Comparison of ENCODE assay signal across 8 cellular contexts in the genomic region with DNA sequence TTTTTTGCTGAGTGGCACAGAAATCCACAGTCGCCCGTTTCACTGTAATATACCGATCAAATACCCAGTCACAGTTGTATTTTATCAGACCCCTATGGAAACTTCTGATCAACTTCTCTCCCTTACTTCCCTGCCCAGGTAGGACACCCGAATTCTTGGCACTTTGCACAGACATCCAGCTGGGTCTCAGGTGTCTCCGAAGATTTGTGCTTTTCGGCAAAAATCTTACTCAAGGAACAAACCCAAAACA. TPM values are rescaled to one million over a fixed set of nuclear protein-coding genes. Genes with fewer than 3 reads are reported as not detected.
A peak's percentile ranks its signal among the peaks of the same experiment; 100 is the strongest.
DNase-seq lines count a peak whose midpoint lies in the region; ATAC-seq, FAIRE-seq and TF ChIP-seq lines count a peak whose summit lies in the region.

No MANE protein-coding gene starts in this region.

- TF ChIP-seq RAD21 in HCT116 (IDR thresholded peaks at IDR 0.05; ENCODE audit: low read depth) = no peak

- POLR2A ChIA-PET in HCT116 (lab: Charles Lee) (no interaction called here), WTC11 (lab: Charles Lee) (interaction anchor here (0.5 kb wide), 1 partner anchor 42 kb away, joined by 5 read pairs; no protein-coding TSS in a partner anchor)

- H3K27me3 ChIP-seq in HCT116 (ENCODE audit: insufficient read depth, low read length) (no peaks in the 10 kb centered on the region), hepatocyte (no peaks in the 10 kb centered on the region), skeletal muscle tissue (ENCODE audit: control insufficient read depth in 3 of 3, insufficient read depth in 3 of 3, low read length in 3 of 3) (no peaks in the 10 kb centered on the region)

- H3K27ac Mint-ChIP-seq in WTC11 = peak overlapping the region; percentile 90

- no peak for FAIRE-seq in D721Med (lab: Jason Lieb, UNC)

- peaks cover 4% of the 10 kb centered on the region for H3K36me3 Mint-ChIP-seq in WTC11

- peaks cover 28% of the 10 kb centered on the region for H3K4me1 Mint-ChIP-seq in WTC11

- H3K4me1 ChIP-seq in HCT116 (ENCODE audit: control insufficient read depth in 1 of 2, insufficient read depth in 2 of 2, low read length in 2 of 2) (peaks cover 12 to 24% of the 10 kb centered on the region in 2 experiments; a peak in 3 of 4 replicates), hepatocyte (ENCODE audit: insufficient read depth) (no peaks in the 10 kb centered on the region), skeletal muscle tissue (ENCODE audit: control insufficient read depth in 3 of 3, insufficient read depth in 3 of 3, low read length in 3 of 3) (peaks cover 5 to 11% (median 6%) of the 10 kb centered on the region in 3 donors)

- no peaks in the 10 kb centered on the region for H3K36me3 ChIP-seq in HCT116 (ENCODE audit: control insufficient read depth in 1 of 2, insufficient read depth in 2 of 2, low read length in 2 of 2)
- H3K36me3 ChIP-seq in hepatocyte (replicated peaks; ENCODE audit: insufficient read depth, low read depth) = no peaks in the 10 kb centered on the region
- no peaks in the 10 kb centered on the region for H3K36me3 ChIP-seq in skeletal muscle tissue (ENCODE audit: control insufficient read depth in 3 of 3, insufficient read depth in 3 of 3, low read length in 3 of 3)

- H3K4me3 Mint-ChIP-seq in WTC11 = peak overlapping the region; percentile 97

- CTCF ChIA-PET in HCT116 (lab: Charles Lee) (no interaction called here), WTC11 (lab: Charles Lee) (interaction anchor here (1.5 kb wide), 2 partner anchors 11 kb away, joined by 4 to 5 read pairs; no protein-coding TSS in a partner anchor)

- H3K4me3 ChIP-seq in HCT116 (replicated peaks in 1 of 2; ENCODE audit: low read depth in 1 of 2, low read length in 2 of 2) (peak overlapping the region; percentile 78 to 80), hepatocyte (peak overlapping the region; percentile 59), skeletal muscle tissue (ENCODE audit: low read length in 3 of 3) (peak overlapping the region; percentile 69 to 72 (median 72))

- H3K9me2 ChIP-seq in HCT116 (ENCODE audit: insufficient read depth) (no peaks in the 10 kb centered on the region), hepatocyte (replicated peaks; ENCODE audit: insufficient read depth) (no peaks in the 10 kb centered on the region)

- no peaks in the 10 kb centered on the region; the same call in 1 of the 2 replicates for H3K27me3 Mint-ChIP-seq in WTC11 (ENCODE audit: low read depth)

- H2AFZ ChIP-seq in HCT116 (ENCODE audit: low read depth, low read length, poor library complexity, severe bottlenecking) (no peak overlapping the region), hepatocyte (peak overlapping the region; percentile 63)

- TF ChIP-seq CTCF in HCT116 (IDR thresholded peaks at IDR 0.05 in 2 of 3, conservative IDR thresholded peaks at IDR 0.05 in 1 of 3; ENCODE audit: borderline replicate concordance in 1 of 3, insufficient read depth in 1 of 3, low read depth in 2 of 3, low read length in 2 of 3) (no peak), WTC11 (IDR thresholded peaks at IDR 0.05) (no peak), hepatocyte (IDR thresholded peaks at IDR 0.05; ENCODE audit: poor library complexity) (no peak), D721Med (IDR thresholded peaks at IDR 0.05; ENCODE audit: insufficient read depth, missing control alignments) (no peak)

- H3K4me2 ChIP-seq in HCT116 (ENCODE audit: low read length) (peak overlapping the region; percentile 79), hepatocyte (peak overlapping the region; percentile 85)

- no peaks in the 10 kb centered on the region; the same call in 1 of the 2 replicates for H3K9me3 Mint-ChIP-seq in WTC11

- peaks cover 28% of the 10 kb centered on the region for H3K79me2 ChIP-seq in HCT116 (ENCODE audit: insufficient read depth, low read length)
- H3K79me2 ChIP-seq in hepatocyte = peaks cover 26% of the 10 kb centered on the region

- peak; percentile 12 for ATAC-seq in HCT116
- ATAC-seq in WTC11 = no peak

- H3K27ac ChIP-seq in HCT116 (ENCODE audit: low read depth, low read length) (peak overlapping the region; percentile 60), hepatocyte (peak overlapping the region; percentile 68), skeletal muscle tissue (ENCODE audit: low read depth, low read length) (no peak overlapping the region)

- RAD21 ChIA-PET in HCT116 (lab: Charles Lee; ENCODE audit: low non-redundant PET in 1 of 2, low total read pairs in 2 of 2, uncharacterized antibody in 2 of 2, unreplicated experiment in 2 of 2) = no interaction called here

- WGBS in hepatocyte (ENCODE audit: low lambda C conversion rate, missing lambda C conversion rate) = 4% methylated on average over 6 of the region's 6 CpGs

- no TSS peak for BruUV-seq in HCT116 (replicated peaks; lab: Mats Ljungman, UMichigan)

- no peak for TF ChIP-seq POLR2A in HCT116 (IDR thresholded peaks at IDR 0.05; ENCODE audit: borderline replicate concordance, extremely low read depth, insufficient read depth, insufficient read length)

- DNase-seq in HCT116 (ENCODE audit: low read depth, low spot score) (no peak), WTC11 (ENCODE audit: low spot score) (no peak), hepatocyte (ENCODE audit: low spot score) (no peak), D721Med (ENCODE audit: insufficient read length, low spot score) (no peak), NCI-H1092 (lab: John Stamatoyannopoulos, UW) (no peak), MV-4-11 (lab: John Stamatoyannopoulos, UW) (no peak), AG20443 (ENCODE audit: low spot score) (no peak)

- H3K9ac ChIP-seq in HCT116 (ENCODE audit: low read length) = peak overlapping the region; percentile 75
- H3K9ac ChIP-seq in skeletal muscle tissue (ENCODE audit: low read depth in 1 of 3, low read length in 3 of 3) = peak overlapping the region; percentile 65 to 77 (median 70)

- H4K20me1 ChIP-seq in HCT116 (ENCODE audit: insufficient read depth) (no peaks in the 10 kb centered on the region), hepatocyte (ENCODE audit: insufficient read depth, poor library complexity, severe bottlenecking) (no peaks in the 10 kb centered on the region)

- intact Hi-C loops in HCT116 (cut with micrococcal nuclease) = loop anchor here (5.0 kb wide), 1 partner anchor 60 kb away; no protein-coding TSS in a partner anchor

- H3K9me3 ChIP-seq in HCT116 (ENCODE audit: control insufficient read depth in 1 of 2, insufficient read depth in 1 of 2, low read depth in 1 of 2, low read length in 2 of 2) (no peaks in the 10 kb centered on the region), hepatocyte (ENCODE audit: low read depth) (no peaks in the 10 kb centered on the region), skeletal muscle tissue (ENCODE audit: control insufficient read depth in 3 of 3, low read length in 3 of 3) (no peaks in the 10 kb centered on the region)

TF ChIP-seq in HCT116, 20 proteins besides CTCF, POLR2A, EP300 and RAD21 (continues in another document):
- no peak for TF ChIP-seq EZH2phosphoT487 (IDR thresholded peaks at IDR 0.05; ENCODE audit: borderline replicate concordance)
- TF ChIP-seq, protein P1, sequence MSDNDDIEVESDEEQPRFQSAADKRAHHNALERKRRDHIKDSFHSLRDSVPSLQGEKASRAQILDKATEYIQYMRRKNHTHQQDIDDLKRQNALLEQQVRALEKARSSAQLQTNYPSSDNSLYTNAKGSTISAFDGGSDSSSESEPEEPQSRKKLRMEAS (IDR thresholded peaks at IDR 0.05) = no peak; the same call in 1 of the 2 replicates
- no peak for TF ChIP-seq JUND (IDR thresholded peaks at IDR 0.05)

TF ChIP-seq in WTC11, 78 proteins besides CTCF, POLR2A, EP300 and RAD21 (continues in another document):
- TF ChIP-seq, protein P2, sequence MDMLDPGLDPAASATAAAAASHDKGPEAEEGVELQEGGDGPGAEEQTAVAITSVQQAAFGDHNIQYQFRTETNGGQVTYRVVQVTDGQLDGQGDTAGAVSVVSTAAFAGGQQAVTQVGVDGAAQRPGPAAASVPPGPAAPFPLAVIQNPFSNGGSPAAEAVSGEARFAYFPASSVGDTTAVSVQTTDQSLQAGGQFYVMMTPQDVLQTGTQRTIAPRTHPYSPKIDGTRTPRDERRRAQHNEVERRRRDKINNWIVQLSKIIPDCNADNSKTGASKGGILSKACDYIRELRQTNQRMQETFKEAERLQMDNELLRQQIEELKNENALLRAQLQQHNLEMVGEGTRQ (CRISPR knock-in tag; IDR thresholded peaks at IDR 0.05) = no peak
- TF ChIP-seq, protein P3, sequence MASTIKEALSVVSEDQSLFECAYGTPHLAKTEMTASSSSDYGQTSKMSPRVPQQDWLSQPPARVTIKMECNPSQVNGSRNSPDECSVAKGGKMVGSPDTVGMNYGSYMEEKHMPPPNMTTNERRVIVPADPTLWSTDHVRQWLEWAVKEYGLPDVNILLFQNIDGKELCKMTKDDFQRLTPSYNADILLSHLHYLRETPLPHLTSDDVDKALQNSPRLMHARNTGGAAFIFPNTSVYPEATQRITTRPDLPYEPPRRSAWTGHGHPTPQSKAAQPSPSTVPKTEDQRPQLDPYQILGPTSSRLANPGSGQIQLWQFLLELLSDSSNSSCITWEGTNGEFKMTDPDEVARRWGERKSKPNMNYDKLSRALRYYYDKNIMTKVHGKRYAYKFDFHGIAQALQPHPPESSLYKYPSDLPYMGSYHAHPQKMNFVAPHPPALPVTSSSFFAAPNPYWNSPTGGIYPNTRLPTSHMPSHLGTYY (CRISPR knock-in tag; IDR thresholded peaks at IDR 0.05) = no peak
- no peak for TF ChIP-seq MYBL2 (CRISPR knock-in tag; IDR thresholded peaks at IDR 0.05)
- no peak for TF ChIP-seq GABPB1 (CRISPR knock-in tag; IDR thresholded peaks at IDR 0.05)
- no peak for TF ChIP-seq IRF2 (CRISPR knock-in tag; IDR thresholded peaks at IDR 0.05; ENCODE audit: borderline replicate concordance, low read depth)
- no peak for TF ChIP-seq TEAD1 (CRISPR knock-in tag; IDR thresholded peaks at IDR 0.05)
- no peak for TF ChIP-seq MXD4 (CRISPR knock-in tag; IDR thresholded peaks at IDR 0.05; ENCODE audit: borderline replicate concordance)
- TF ChIP-seq, protein P4, sequence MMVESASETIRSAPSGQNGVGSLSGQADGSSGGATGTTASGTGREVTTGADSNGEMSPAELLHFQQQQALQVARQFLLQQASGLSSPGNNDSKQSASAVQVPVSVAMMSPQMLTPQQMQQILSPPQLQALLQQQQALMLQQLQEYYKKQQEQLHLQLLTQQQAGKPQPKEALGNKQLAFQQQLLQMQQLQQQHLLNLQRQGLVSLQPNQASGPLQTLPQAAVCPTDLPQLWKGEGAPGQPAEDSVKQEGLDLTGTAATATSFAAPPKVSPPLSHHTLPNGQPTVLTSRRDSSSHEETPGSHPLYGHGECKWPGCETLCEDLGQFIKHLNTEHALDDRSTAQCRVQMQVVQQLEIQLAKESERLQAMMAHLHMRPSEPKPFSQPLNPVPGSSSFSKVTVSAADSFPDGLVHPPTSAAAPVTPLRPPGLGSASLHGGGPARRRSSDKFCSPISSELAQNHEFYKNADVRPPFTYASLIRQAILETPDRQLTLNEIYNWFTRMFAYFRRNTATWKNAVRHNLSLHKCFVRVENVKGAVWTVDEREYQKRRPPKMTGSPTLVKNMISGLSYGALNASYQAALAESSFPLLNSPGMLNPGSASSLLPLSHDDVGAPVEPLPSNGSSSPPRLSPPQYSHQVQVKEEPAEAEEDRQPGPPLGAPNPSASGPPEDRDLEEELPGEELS (CRISPR knock-in tag; IDR thresholded peaks at IDR 0.05) = no peak

RNA-seq across cellular contexts. Expression of a gene that starts 0.6 kb away (rescaled TPM):
- total RNA-seq in HCT116 (2021; ENCODE audit: unreplicated experiment) (16.9 TPM), WTC11 (2021) (22.4 to 23.8 TPM (median 23.0 TPM) in 3 replicates), hepatocyte (10.1 and 12.9 TPM in 2 replicates), skeletal muscle tissue (0.52 TPM)
- polyA plus RNA-seq in HCT116 (2012) = 5.3 and 7.3 TPM in 2 replicates
- polyA plus RNA-seq in hepatocyte = 5.6 and 7.1 TPM in 2 replicates
